23 cellular contexts compared by ENCODE assay signal in genomic region chr3:107877936-107878335, GRCh38.
"Had no signal": no experiment of that assay in that cellular context is flagged by ENCODE, and none has a peak within 500 bp of the region (broad histone marks: within the 10 kb centered on the region; RNA-seq: fewer than 3 reads in every experiment).

No MANE protein-coding gene starts in this region.

- H3K79me2 ChIP-seq: parathyroid adenoma had no signal

- FAIRE-seq: colon, frontal cortex, kidney, urothelium cell line had no signal

- H3K27me3 ChIP-seq: dorsolateral prefrontal cortex, left lung, neutrophil, right lobe of liver, stomach, thyroid gland, upper lobe of left lung had no signal

- H3K4me3 ChIP-seq: dorsolateral prefrontal cortex, left lung, mucosa of descending colon, right lobe of liver, smooth muscle cell, stomach, thyroid gland, upper lobe of left lung had no signal

- H3K27ac ChIP-seq: dorsolateral prefrontal cortex, left lung, neutrophil, parathyroid adenoma, right lobe of liver, stomach, thyroid gland, upper lobe of left lung had no signal

- H2AFZ ChIP-seq: parathyroid adenoma had no signal

- H3K36me3 ChIP-seq: left lung, neutrophil, right lobe of liver, stomach, thyroid gland, upper lobe of left lung had no signal

- H3K4me1 ChIP-seq: left lung, parathyroid adenoma, right lobe of liver, stomach, thyroid gland, upper lobe of left lung had no signal

- H3K9me3 ChIP-seq: left lung, mucosa of descending colon, neutrophil, right lobe of liver, stomach, thyroid gland, upper lobe of left lung had no signal

- DNase-seq: dorsolateral prefrontal cortex; effector CD4-positive, alpha-beta T cell; kidney; left cardiac atrium; left lung; mesenchymal stem cell; mucosa of descending colon; naive thymus-derived CD8-positive, alpha-beta T cell; nephron progenitor cell; right lobe of liver; stimulated activated CD4-positive, alpha-beta T cell treated with anti-CD3 and anti-CD28 coated beads, Interleukin-12 subunit alpha, Interleukin-12 subunit beta, amount 100 ng/mL, for 4 hours; stimulated activated CD4-positive, alpha-beta T cell treated with anti-CD3 and anti-CD28 coated beads, Interleukin-1b, Interleukin-23, amount 100 ng/mL, for 48 hours; stimulated activated CD4-positive, alpha-beta T cell treated with anti-CD3 and anti-CD28 coated beads, Interleukin-4, amount 100 ng/mL, for 1 hour; stimulated activated naive CD4-positive, alpha-beta T cell treated with Interleukin-2 at 50 U/mL for 16 hours; stomach; thyroid gland; upper lobe of left lung had no signal

- H3K9ac ChIP-seq: parathyroid adenoma had no signal

- H3K4me2 ChIP-seq: smooth muscle cell had no signal
